ENCODE assay signal across 8 cellular contexts in the genomic region with DNA sequence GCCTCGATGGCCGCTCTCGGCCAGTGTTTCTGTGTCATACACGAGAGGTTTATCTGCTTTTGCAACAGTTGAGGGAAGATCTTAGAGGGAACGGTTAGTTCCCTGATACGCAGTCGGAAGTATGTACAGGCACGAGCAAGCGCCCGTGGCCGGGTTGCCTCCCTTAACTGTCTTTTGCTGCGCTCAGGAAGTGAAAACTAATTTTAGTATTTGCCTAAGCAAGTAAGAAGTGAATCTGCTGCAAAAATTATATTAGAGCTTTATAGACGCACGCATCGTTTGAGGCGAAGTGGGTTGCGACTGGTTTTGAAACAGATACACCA. TPM values are rescaled to one million over a fixed set of nuclear protein-coding genes. Genes with fewer than 3 reads are reported as not detected.
A peak's percentile ranks its signal among the peaks of the same experiment; 100 is the strongest.
DNase-seq lines count a peak whose midpoint lies in the region; ATAC-seq, FAIRE-seq and TF ChIP-seq lines count a peak whose summit lies in the region.

No MANE protein-coding gene starts in this region.

- WGBS in mammary epithelial cell (ENCODE audit: low coverage, missing lambda C conversion rate) = 36% methylated on average over 13 of the region's 17 CpGs

- FAIRE-seq in RCC 7860 (lab: Jason Lieb, UNC) = no peak

- H3K27ac ChIP-seq in SJCRH30 = peak overlapping the region; percentile 12; the same call in 1 of the 2 replicates
- H3K27ac ChIP-seq in mammary epithelial cell (ENCODE audit: insufficient read depth, low read depth, low read length) = peak overlapping the region; percentile 70
- H3K27ac ChIP-seq in left lung = peak overlapping the region; percentile 83 to 93
- H3K27ac ChIP-seq in substantia nigra (ENCODE audit: low read depth, low read length, poor library complexity, severe bottlenecking) = peak overlapping the region; percentile 68

- peak overlapping the region; percentile 55 for H2AFZ ChIP-seq in mammary epithelial cell (ENCODE audit: low read depth, low read length)

- H3K4me3 ChIP-seq in SJCRH30 (peak overlapping the region; percentile 91), mammary epithelial cell (replicated peaks in 1 of 3; ENCODE audit: insufficient read depth in 1 of 3, low read depth in 2 of 3, low read length in 3 of 3) (peak overlapping the region; percentile 29 to 80 (median 75)), left lung (peak overlapping the region; percentile 49 to 68)

- in situ Hi-C loops in mammary epithelial cell (cut with MboI; ENCODE audit: low sequenced_read_pairs in 2 of 2) = no loop called here

- peak; percentile 21 for ATAC-seq in HG03064 (IDR thresholded peaks at IDR 0.05; ENCODE audit: low read depth, unreplicated experiment)
- peak; percentile 10 for ATAC-seq in left lung

- peaks cover 2% of the 10 kb centered on the region; the same call in 1 of the 2 replicates for H3K4me1 ChIP-seq in SJCRH30
- peaks cover 24% of the 10 kb centered on the region for H3K4me1 ChIP-seq in mammary epithelial cell (ENCODE audit: insufficient read depth, low read length)
- peaks cover 0 to 42% of the 10 kb centered on the region in 2 donors for H3K4me1 ChIP-seq in left lung

- H3K27me3 ChIP-seq in SJCRH30 = no peaks in the 10 kb centered on the region
- H3K27me3 ChIP-seq in mammary epithelial cell (ENCODE audit: insufficient read depth, low read length) = no peaks in the 10 kb centered on the region
- no peaks in the 10 kb centered on the region for H3K27me3 ChIP-seq in left lung

- peak overlapping the region; percentile 77 for H3K4me2 ChIP-seq in mammary epithelial cell (ENCODE audit: insufficient read depth, low read depth, low read length)

- CTCF ChIA-PET in mammary epithelial cell (lab: Charles Lee; ENCODE audit: low non-redundant PET) = interaction anchor here (0.5 kb wide), 1 partner anchor 205 kb away, joined by 5 read pairs; no protein-coding TSS in a partner anchor

- peak overlapping the region; percentile 77 for H3K9ac ChIP-seq in mammary epithelial cell (ENCODE audit: insufficient read depth, low read length)

- H3K79me2 ChIP-seq in mammary epithelial cell (ENCODE audit: insufficient read depth, low read length) = peaks cover 49% of the 10 kb centered on the region

- intact Hi-C loops in mammary epithelial cell (cut with micrococcal nuclease) = no loop called here
- intact Hi-C loops in left lung (cut with DNase I) = no loop called here

- no peaks in the 10 kb centered on the region for H4K20me1 ChIP-seq in mammary epithelial cell (ENCODE audit: insufficient read depth, low read length)

- BruUV-seq in mammary epithelial cell (replicated peaks; lab: Mats Ljungman, UMichigan) = no TSS peak

- DNase-seq in stimulated activated CD4-positive, alpha-beta T cell treated with anti-CD3 and anti-CD28 coated beads, Interleukin-1b, Interleukin-23, amount 100 ng/mL, for 48 hours = peak; percentile 27
- no peak for DNase-seq in stimulated activated CD4-positive, alpha-beta T cell treated with anti-CD3 and anti-CD28 coated beads, Interleukin-12 subunit alpha, Interleukin-12 subunit beta, amount 100 ng/mL, for 4 hours
- DNase-seq in SJCRH30 (no peak), mammary epithelial cell (peak; percentile 43), left lung (no peak), substantia nigra (lab: John Stamatoyannopoulos, UW) (peak in 1 of 49 donors; percentile 5), RCC 7860 (ENCODE audit: low spot score) (no peak)

- dilution Hi-C loops in mammary epithelial cell (cut with HindIII; ENCODE audit: low sequenced_read_pairs) = no loop called here

- H3K9me3 ChIP-seq in SJCRH30 (replicated peaks) (no peaks in the 10 kb centered on the region), mammary epithelial cell (replicated peaks; ENCODE audit: insufficient read depth, low read length) (no peaks in the 10 kb centered on the region), left lung (no peaks in the 10 kb centered on the region)

- TF ChIP-seq CTCF in mammary epithelial cell (conservative IDR thresholded peaks at IDR 0.05 in 1 of 2, IDR thresholded peaks at IDR 0.05 in 1 of 2; ENCODE audit: extremely low read depth in 1 of 2, insufficient read depth in 1 of 2, low read depth in 1 of 2, low read length in 2 of 2) (no peak), left lung (IDR thresholded peaks at IDR 0.05) (no peak)

- H3K36me3 ChIP-seq in SJCRH30 (no peaks in the 10 kb centered on the region), mammary epithelial cell (ENCODE audit: insufficient read depth, low read length) (no peaks in the 10 kb centered on the region), left lung (no peaks in the 10 kb centered on the region)

RNA-seq across cellular contexts. Expression of a gene that starts 0.7 kb away (rescaled TPM):
- total RNA-seq in SJCRH30 (2014; rRNA removed; shearing (Covaris generic)) = 5.3 and 6.1 TPM in 2 replicates
- total RNA-seq in mammary epithelial cell (10 to 100 TPM; 16.3 to 18.5 TPM), left lung (10 to 100 TPM; 16.7 to 21.9 TPM)
- polyA plus RNA-seq in mammary epithelial cell = 4.4 TPM
- 19.5 TPM for polyA minus RNA-seq in mammary epithelial cell

Comparison
In these comparisons a context has a peak if more than half of its experiments do, and no peak if none do; other contexts are left out.
1. DNase-seq: peak in stimulated activated CD4-positive, alpha-beta T cell treated with anti-CD3 and anti-CD28 coated beads, Interleukin-1b, Interleukin-23, amount 100 ng/mL, for 48 hours (single experiment) and mammary epithelial cell (single experiment); none in stimulated activated CD4-positive, alpha-beta T cell treated with anti-CD3 and anti-CD28 coated beads, Interleukin-12 subunit alpha, Interleukin-12 subunit beta, amount 100 ng/mL, for 4 hours (single experiment), SJCRH30 (0 of 2), left lung (0 of 2) and RCC 7860 (single experiment).
2. H3K27ac ChIP-seq: peak in every context shown above with its lines; median percentile 88 in left lung; 70 in mammary epithelial cell; 68 in substantia nigra; 12 in SJCRH30.
3. Peak in every context shown above with its lines, with median percentiles within 50 percentile points of each other: H3K4me3 ChIP-seq.